Comparison of ENCODE assay signal across 32 cellular contexts in genomic region chr5:72586788-72587530, GRCh38.
DNase-seq lines count a peak whose midpoint lies in the region; ATAC-seq, FAIRE-seq and TF ChIP-seq lines count a peak whose summit lies in the region.
"Had no signal": no experiment of that assay in that cellular context is flagged by ENCODE, and none has a peak within 500 bp of the region (broad histone marks: within the 10 kb centered on the region; RNA-seq: fewer than 3 reads in every experiment).

No MANE protein-coding gene starts in this region.

- H3K27me3 ChIP-seq in K562 (ENCODE audit: control insufficient read depth in 2 of 2, insufficient read depth in 2 of 2, low read length in 2 of 2), result no peaks in the 10 kb centered on the region
- H3K27me3 ChIP-seq: heart left ventricle, left lung, ovary, suprapubic skin, uterus had no signal

- H3K4me2 ChIP-seq in A549 (peak overlapping the region; percentile 22; the same call in 2 of the 3 replicates), K562 (ENCODE audit: insufficient read depth, low read length) (no peak overlapping the region)

- POLR2A ChIA-PET in A549 (lab: Yijun Ruan, JAX), result no interaction called here
- POLR2A ChIA-PET in K562 (lab: Yijun Ruan, JAX), result interaction anchor here (1.8 kb wide), 1 partner anchor 11 kb away, joined by 10 read pairs; no protein-coding TSS in a partner anchor
- POLR2A ChIA-PET in activated CD4-positive, alpha-beta T cell treated with anti-CD3 and anti-CD28 coated beads for 36 hours (lab: Charles Lee), result no interaction called here

- no peaks in the 10 kb centered on the region for H3K79me2 ChIP-seq in K562 (ENCODE audit: control insufficient read depth, insufficient read depth, low read length)

- H3K36me3 Mint-ChIP-seq in activated CD4-positive, alpha-beta T cell treated with anti-CD3 and anti-CD28 coated beads for 36 hours (ENCODE audit: low read depth), result no peaks in the 10 kb centered on the region
- H3K36me3 Mint-ChIP-seq: activated CD8-positive, alpha-beta memory T cell treated with anti-CD3 and anti-CD28 coated beads, Interleukin-2, amount 10 ng/mL, durations not matched to agents 7 days and 5 days; mesothelial cell of epicardium; natural killer cell; stimulated activated naive B cell treated with anti-CD40 and anti-IgM and Interleukin-4, amounts not matched to agents 10 μg/mL and 1 μg/mL and 100 μg/mL, for 72 hours had no signal

- no peak overlapping the region for H3K9ac ChIP-seq in K562 (ENCODE audit: insufficient read depth in 1 of 2, low read depth in 2 of 2, low read length in 2 of 2)

- TF ChIP-seq CTCF in A549 (IDR thresholded peaks at IDR 0.05), result no peak
- TF ChIP-seq CTCF in K562 (IDR thresholded peaks at IDR 0.05 in 2 of 3, conservative IDR thresholded peaks at IDR 0.05 in 1 of 3; ENCODE audit: insufficient read depth in 2 of 3, low read depth in 1 of 3, low read length in 3 of 3), result no peak

- FAIRE-seq in A549 (lab: Jason Lieb, UNC), result no peak
- FAIRE-seq in K562 (lab: Jason Lieb, UNC), result no peak
- FAIRE-seq: endometrium, GM19239 had no signal

- ATAC-seq in A549 (peak in 1 of 2 experiments; percentile 55; a peak in 3 of 6 replicates), K562 (no peak), HG03108 (IDR thresholded peaks at IDR 0.05; ENCODE audit: unreplicated experiment) (no peak)
- no peak for ATAC-seq in activated CD4-positive, alpha-beta T cell treated with anti-CD3 and anti-CD28 coated beads for 36 hours
- ATAC-seq: activated CD8-positive, alpha-beta memory T cell treated with anti-CD3 and anti-CD28 coated beads, Interleukin-2, amount 10 ng/mL, durations not matched to agents 7 days and 5 days; activated T-cell treated with anti-CD3 and anti-CD28 coated beads, Interleukin-2, amount 50 U/mL, for 72 hours; natural killer cell; stimulated activated naive B cell treated with anti-CD40 and anti-IgM and Interleukin-4, amounts not matched to agents 10 μg/mL and 1 μg/mL and 100 μg/mL, for 72 hours had no signal

- H3K27ac ChIP-seq in A549 (peak overlapping the region; percentile 7 to 23; a peak in 2 of 6 replicates), K562 (ENCODE audit: extremely low read depth, low read depth, low read length) (no peak overlapping the region)
- H3K27ac ChIP-seq: C4-2B, heart left ventricle, left lung, ovary, suprapubic skin, uterus had no signal

- TF ChIP-seq POLR2A in A549 (IDR thresholded peaks at IDR 0.05; ENCODE audit: low read length) (no peak), K562 (conservative IDR thresholded peaks at IDR 0.05) (no peak)

- no peak for TF ChIP-seq EP300 in A549 (IDR thresholded peaks at IDR 0.05)
- TF ChIP-seq EP300 in K562 (IDR thresholded peaks at IDR 0.05; ENCODE audit: low read length), result no peak

- peaks cover 3% of the 10 kb centered on the region for H3K4me1 Mint-ChIP-seq in activated CD4-positive, alpha-beta T cell treated with anti-CD3 and anti-CD28 coated beads for 36 hours
- H3K4me1 Mint-ChIP-seq: activated CD4-positive, alpha-beta T cell treated with anti-CD3 and anti-CD28 coated beads, Interleukin-2, amount 10 ng/mL, durations not matched to agents 7 days and 5 days; activated CD8-positive, alpha-beta memory T cell treated with anti-CD3 and anti-CD28 coated beads, Interleukin-2, amount 10 ng/mL, durations not matched to agents 7 days and 5 days; stimulated activated naive B cell treated with anti-CD40 and anti-IgM and Interleukin-4, amounts not matched to agents 10 μg/mL and 1 μg/mL and 100 μg/mL, for 72 hours had no signal

- no peaks in the 10 kb centered on the region for H3K9me1 ChIP-seq in K562 (ENCODE audit: control insufficient read depth, insufficient read depth, low read length)

- H3K9me3 ChIP-seq in A549 (no peaks in the 10 kb centered on the region), K562 (replicated peaks; ENCODE audit: control insufficient read depth, insufficient read depth, low read depth, low read length) (no peaks in the 10 kb centered on the region)
- H3K9me3 ChIP-seq: heart left ventricle, left lung, ovary, suprapubic skin, uterus had no signal

- H3K36me3 ChIP-seq in K562 (ENCODE audit: control insufficient read depth, insufficient read depth, low read length), result no peaks in the 10 kb centered on the region
- H3K36me3 ChIP-seq: heart left ventricle, left lung, ovary, suprapubic skin, uterus had no signal

- H3K4me3 ChIP-seq in A549 (no peak overlapping the region), K562 (no peak overlapping the region)
- H3K4me3 ChIP-seq: heart left ventricle, left lung, ovary, suprapubic skin, uterus had no signal

- peak overlapping the region; percentile 99 for H2AFZ ChIP-seq in K562 (ENCODE audit: low read depth, low read length)

- intact Hi-C loops in K562 (cut with micrococcal nuclease), result loop anchor here (5.0 kb wide), 1 partner anchor 60 kb away; no protein-coding TSS in a partner anchor
- intact Hi-C loops in activated CD4-positive, alpha-beta T cell treated with anti-CD3 and anti-CD28 coated beads for 36 hours (cut with DNase I, micrococcal nuclease), result no loop called here

- H3K27me3 Mint-ChIP-seq in activated CD4-positive, alpha-beta T cell treated with anti-CD3 and anti-CD28 coated beads for 36 hours, result peaks cover 18% of the 10 kb centered on the region

- CTCF ChIA-PET in A549 (lab: Yijun Ruan, JAX), result interaction anchor here (1.8 kb wide), 1 partner anchor 24 kb away, joined by 7 read pairs; no protein-coding TSS in a partner anchor
- CTCF ChIA-PET in K562 (lab: Yijun Ruan, JAX; ENCODE audit: low intra/inter-chr PET ratio), result no interaction called here
- CTCF ChIA-PET in activated CD4-positive, alpha-beta T cell treated with anti-CD3 and anti-CD28 coated beads for 36 hours (lab: Charles Lee), result interaction anchor here (1.0 kb wide), 1 partner anchor 233 kb away, joined by 3 read pairs; no protein-coding TSS in a partner anchor

- DNase-seq in A549 (ENCODE audit: low read depth in 1 of 2, low spot score in 1 of 2), result peak in 1 of 2 experiments; percentile 13
- DNase-seq in GM04503 (ENCODE audit: low read depth), result peak; percentile 22
- no peak for DNase-seq in K562 (ENCODE audit: extremely low read depth in 1 of 4, low spot score in 3 of 4)
- DNase-seq in hepatic stellate cell (ENCODE audit: low spot score), result peak; percentile 18
- DNase-seq in T-helper 2 cell, result no peak
- DNase-seq in RKO (ENCODE audit: low spot score), result no peak
- no peak for DNase-seq in activated CD4-positive, alpha-beta T cell treated with anti-CD3 and anti-CD28 coated beads for 36 hours
- DNase-seq: activated CD4-positive, alpha-beta T cell treated with anti-CD3 and anti-CD28 coated beads, Interleukin-2, amount 10 ng/mL, durations not matched to agents 7 days and 5 days; activated CD8-positive, alpha-beta memory T cell treated with anti-CD3 and anti-CD28 coated beads, Interleukin-2, amount 10 ng/mL, durations not matched to agents 7 days and 5 days; activated naive CD4-positive, alpha-beta T cell treated with Interleukin-2 at 50 U/mL for 16 hours; activated T-cell treated with anti-CD3 and anti-CD28 coated beads, Interleukin-2, amount 50 U/mL, for 72 hours; amniotic stem cell; dermis blood vessel endothelial cell; heart left ventricle; left lung; natural killer cell; NCI-H1436; NCI-H2107; NCI-H446 treated with DMSO at 0.1 percent for 48 hours; ovary; SIG-M5; stimulated activated CD4-positive, alpha-beta T cell treated with anti-CD3 and anti-CD28 coated beads, Interleukin-12 subunit alpha, Interleukin-12 subunit beta, amount 100 ng/mL, for 4 hours; stimulated activated CD4-positive, alpha-beta T cell treated with anti-CD3 and anti-CD28 coated beads, Interleukin-4, amount 100 ng/mL, for 24 hours; stimulated activated naive B cell treated with anti-CD40 and anti-IgM and Interleukin-4, amounts not matched to agents 10 μg/mL and 1 μg/mL and 100 μg/mL, for 72 hours; uterus had no signal

- in situ Hi-C loops in K562 (cut with MboI), result no loop called here

- no peak overlapping the region for H3K4me3 Mint-ChIP-seq in activated CD4-positive, alpha-beta T cell treated with anti-CD3 and anti-CD28 coated beads for 36 hours
- H3K4me3 Mint-ChIP-seq: activated CD4-positive, alpha-beta T cell treated with anti-CD3 and anti-CD28 coated beads, Interleukin-2, amount 10 ng/mL, durations not matched to agents 7 days and 5 days; activated CD8-positive, alpha-beta memory T cell treated with anti-CD3 and anti-CD28 coated beads, Interleukin-2, amount 10 ng/mL, durations not matched to agents 7 days and 5 days; activated T-cell treated with anti-CD3 and anti-CD28 coated beads, Interleukin-2, amount 50 U/mL, for 72 hours; mesothelial cell of epicardium; natural killer cell; stimulated activated naive B cell treated with anti-CD40 and anti-IgM and Interleukin-4, amounts not matched to agents 10 μg/mL and 1 μg/mL and 100 μg/mL, for 72 hours; T-helper 1 cell treated with Interleukin-12 subunit alpha and Interleukin-12 subunit beta and Interleukin-4 antibody, amounts not matched to agents 30 μg/mL and 1 μg/mL, for 36 hours had no signal

- no peaks in the 10 kb centered on the region for H3K9me3 Mint-ChIP-seq in activated CD4-positive, alpha-beta T cell treated with anti-CD3 and anti-CD28 coated beads for 36 hours (ENCODE audit: low read depth)
- H3K9me3 Mint-ChIP-seq: activated CD4-positive, alpha-beta T cell treated with anti-CD3 and anti-CD28 coated beads, Interleukin-2, amount 10 ng/mL, durations not matched to agents 7 days and 5 days; T-helper 1 cell treated with Interleukin-12 subunit alpha and Interleukin-12 subunit beta and Interleukin-4 antibody, amounts not matched to agents 30 μg/mL and 1 μg/mL, for 36 hours had no signal

- H4K20me1 ChIP-seq in K562 (replicated peaks; ENCODE audit: control insufficient read depth, insufficient read depth, low read length), result no peaks in the 10 kb centered on the region

- H3K27ac Mint-ChIP-seq in activated CD4-positive, alpha-beta T cell treated with anti-CD3 and anti-CD28 coated beads for 36 hours, result no peak overlapping the region
- H3K27ac Mint-ChIP-seq: activated CD4-positive, alpha-beta T cell treated with anti-CD3 and anti-CD28 coated beads, Interleukin-2, amount 10 ng/mL, durations not matched to agents 7 days and 5 days; activated CD8-positive, alpha-beta memory T cell treated with anti-CD3 and anti-CD28 coated beads, Interleukin-2, amount 10 ng/mL, durations not matched to agents 7 days and 5 days; activated T-cell treated with anti-CD3 and anti-CD28 coated beads, Interleukin-2, amount 50 U/mL, for 72 hours; mesothelial cell of epicardium; natural killer cell; stimulated activated naive B cell treated with anti-CD40 and anti-IgM and Interleukin-4, amounts not matched to agents 10 μg/mL and 1 μg/mL and 100 μg/mL, for 72 hours; T-helper 1 cell treated with Interleukin-12 subunit alpha and Interleukin-12 subunit beta and Interleukin-4 antibody, amounts not matched to agents 30 μg/mL and 1 μg/mL, for 36 hours had no signal

- no peak for TF ChIP-seq RAD21 in A549 (conservative IDR thresholded peaks at IDR 0.05 in 1 of 2, IDR thresholded peaks at IDR 0.05 in 1 of 2)
- TF ChIP-seq RAD21 in K562 (CRISPR knock-in tag; conservative IDR thresholded peaks at IDR 0.05 in 1 of 2, IDR thresholded peaks at IDR 0.05 in 1 of 2), result no peak

- WGBS in A549 (ENCODE audit: missing lambda C conversion rate), result 76% methylated on average over 3 of the region's 3 CpGs
- 85% methylated on average over 3 of the region's 3 CpGs for WGBS in K562 (ENCODE audit: insufficient coverage, low coverage, missing lambda C conversion rate)

- H3K4me1 ChIP-seq in A549 (peaks cover 23% of the 10 kb centered on the region), K562 (replicated peaks in 1 of 2; ENCODE audit: control insufficient read depth in 2 of 2, insufficient read depth in 2 of 2, low read length in 2 of 2) (peaks cover 0 to 18% of the 10 kb centered on the region in 2 experiments; a peak in 3 of 5 replicates)
- H3K4me1 ChIP-seq: left lung, uterus had no signal

- BruUV-seq in K562 (replicated peaks; lab: Mats Ljungman, UMichigan), result no TSS peak

Comparison
In these comparisons a context has a peak if more than half of its experiments do, and no peak if none do; other contexts are left out.
1. DNase-seq: peak in GM04503 (single experiment) and hepatic stellate cell (single experiment); none in K562 (0 of 4), T-helper 2 cell (0 of 5), RKO (single experiment) and activated CD4-positive, alpha-beta T cell treated with anti-CD3 and anti-CD28 coated beads for 36 hours (single experiment).